11 cellular contexts compared by ENCODE assay signal in genomic region chr1:226871636-226872327, GRCh38. TPM values are rescaled to one million over a fixed set of nuclear protein-coding genes. Genes with fewer than 3 reads are reported as not detected.
A peak's percentile ranks its signal among the peaks of the same experiment; 100 is the strongest.
DNase-seq lines count a peak whose midpoint lies in the region; ATAC-seq, FAIRE-seq and TF ChIP-seq lines count a peak whose summit lies in the region.
"Had no signal": no experiment of that assay in that cellular context is flagged by ENCODE, and none has a peak within 500 bp of the region (broad histone marks: within the 10 kb centered on the region; RNA-seq: fewer than 3 reads in every experiment).

No MANE protein-coding gene starts in this region.

- no peak for TF ChIP-seq RAD21 in A549 (conservative IDR thresholded peaks at IDR 0.05 in 1 of 2, IDR thresholded peaks at IDR 0.05 in 1 of 2)

- H3K4me1 ChIP-seq in A549 (peaks cover 27% of the 10 kb centered on the region), colonic mucosa (no peaks in the 10 kb centered on the region)

- no peaks in the 10 kb centered on the region for H3K36me3 ChIP-seq in colonic mucosa

- no peak overlapping the region for H3K9ac ChIP-seq in colonic mucosa (ENCODE audit: low read depth in 2 of 2, low read length in 2 of 2)

- ATAC-seq in A549 (no peak), GM21423 (IDR thresholded peaks at IDR 0.05; ENCODE audit: unreplicated experiment) (no peak)
- ATAC-seq: activated CD4-positive, CD25-positive, alpha-beta regulatory T cell treated with anti-CD3 and anti-CD28 coated beads, Interleukin-2, amount 50 U/mL, for 24 hours had no signal

- peak overlapping the region; percentile 85 for H3K4me2 ChIP-seq in A549

- no peak for FAIRE-seq in A549 (lab: Jason Lieb, UNC)
- FAIRE-seq: G401.6, H54 had no signal

- DNase-seq in A549 (ENCODE audit: low read depth in 1 of 2, low spot score in 1 of 2) (no peak), HFF-Myc (ENCODE audit: extremely low read depth, low read depth) (no peak), colonic mucosa (peak; percentile 16), myocyte (ENCODE audit: low read depth) (peak; percentile 54), dedifferentiated amniotic fluid mesenchymal stem cell (ENCODE audit: extremely low spot score) (no peak), NCI-H2107 treated with DMSO at 0.1 percent for 48 hours (lab: John Stamatoyannopoulos, UW; ENCODE audit: unreplicated experiment) (no peak), mesenteric fat pad (ENCODE audit: low spot score) (no peak)

- intact Hi-C loops in colonic mucosa (cut with DNase I), result no loop called here

- POLR2A ChIA-PET in A549 (lab: Yijun Ruan, JAX), result interaction anchor here (1.1 kb wide), 1 partner anchor 67 kb away, joined by 6 read pairs; no protein-coding TSS in a partner anchor

- H3K27me3 ChIP-seq in colonic mucosa, result no peaks in the 10 kb centered on the region

- no peak for TF ChIP-seq EP300 in A549 (IDR thresholded peaks at IDR 0.05)

- peak overlapping the region; percentile 84; the same call in 2 of the 3 replicates for H3K4me3 ChIP-seq in A549
- peak overlapping the region; percentile 72 for H3K4me3 ChIP-seq in HFF-Myc (replicated peaks; ENCODE audit: low read depth, low read length)
- H3K4me3 ChIP-seq in colonic mucosa, result no peak overlapping the region

- WGBS in A549 (ENCODE audit: missing lambda C conversion rate), result 97% methylated on average over 12 of the region's 14 CpGs

- CTCF ChIA-PET in A549 (lab: Yijun Ruan, JAX), result interaction anchor here (1.4 kb wide), 1 partner anchor 76 kb away, joined by 3 read pairs; no protein-coding TSS in a partner anchor

- H3K9me3 ChIP-seq in A549, result no peaks in the 10 kb centered on the region
- no peaks in the 10 kb centered on the region for H3K9me3 ChIP-seq in colonic mucosa

- TF ChIP-seq CTCF in A549 (IDR thresholded peaks at IDR 0.05), result no peak
- TF ChIP-seq CTCF in HFF-Myc (IDR thresholded peaks at IDR 0.05; ENCODE audit: low read depth, low read length, missing control alignments), result no peak
- no peak for TF ChIP-seq CTCF in colonic mucosa (IDR thresholded peaks at IDR 0.05)

- peak overlapping the region in 1 of 2 experiments; percentile 95; a peak in 2 of 6 replicates for H3K27ac ChIP-seq in A549
- no peak overlapping the region for H3K27ac ChIP-seq in colonic mucosa

- TF ChIP-seq POLR2A in A549 (IDR thresholded peaks at IDR 0.05; ENCODE audit: low read length), result no peak

TF ChIP-seq in A549, 52 proteins besides CTCF, POLR2A, EP300 and RAD21:
- TF ChIP-seq PBX3 (IDR thresholded peaks at IDR 0.05) (no peak), CHD2 (IDR thresholded peaks at IDR 0.05; ENCODE audit: low read length, partially characterized antibody) (no peak), PHF8 (IDR thresholded peaks at IDR 0.05; ENCODE audit: borderline replicate concordance, low read depth) (no peak), ZFP36 (IDR thresholded peaks at IDR 0.05; ENCODE audit: borderline replicate concordance, partially characterized antibody) (no peak), RNF2 (IDR thresholded peaks at IDR 0.05; ENCODE audit: borderline replicate concordance, low read depth) (no peak), RFX5 (IDR thresholded peaks at IDR 0.05) (no peak), KDM5A (IDR thresholded peaks at IDR 0.05) (no peak), EHF (CRISPR knock-in tag; IDR thresholded peaks at IDR 0.05) (no peak), SMC3 (IDR thresholded peaks at IDR 0.05) (no peak), ESRRA (IDR thresholded peaks at IDR 0.05; ENCODE audit: borderline replicate concordance, low read length) (no peak), REST (IDR thresholded peaks at IDR 0.05) (no peak), POLR2AphosphoS2 (conservative IDR thresholded peaks at IDR 0.05; ENCODE audit: low read length) (no peak), FOXS1 (CRISPR knock-in tag; IDR thresholded peaks at IDR 0.05) (no peak), ZC3H11A (IDR thresholded peaks at IDR 0.05) (no peak)

RNA-seq across cellular contexts. Expression of gene PSEN2, which starts 1.4 kb away (rescaled TPM):
- polyA plus RNA-seq in A549 (2011; rRNA removed) (24.2 and 27.9 TPM in 2 replicates), A549 (2017; fragmentation: RNase III; extraction: RNeasy Plus Mini Kit Qiagen cat#74134 plus additional on column Dnase treatment) (22.0 to 23.4 TPM (median 23.4 TPM) in 3 replicates)
- polyA plus RNA-seq in A549 (2012; cell fraction: cytosol; rRNA removed), result 24.1 and 29.9 TPM in 2 replicates
- polyA plus RNA-seq in A549 (2012; cell fraction: nucleus; rRNA removed), result 69.5 and 71.7 TPM in 2 replicates
- 39.1 and 39.8 TPM in 2 replicates for polyA minus RNA-seq in A549 (2011; rRNA and poly(A)+ RNA removed)
- total RNA-seq in colonic mucosa (10 to 100 TPM; 16.6 to 18.1 TPM), myocyte (266 and 305 TPM in 2 replicates), mesenteric fat pad (30.9 TPM)
- polyA plus RNA-seq in myocyte (2012), result 58.6 TPM

Comparison
In these comparisons a context has a peak if more than half of its experiments do, and no peak if none do; other contexts are left out.
1. DNase-seq: peak in colonic mucosa (single experiment) and myocyte (single experiment); none in A549 (0 of 2), HFF-Myc (single experiment), dedifferentiated amniotic fluid mesenchymal stem cell (single experiment), NCI-H2107 treated with DMSO at 0.1 percent for 48 hours (single experiment) and mesenteric fat pad (single experiment).